Comparison of ENCODE assay signal across 16 cellular contexts in the genomic region with DNA sequence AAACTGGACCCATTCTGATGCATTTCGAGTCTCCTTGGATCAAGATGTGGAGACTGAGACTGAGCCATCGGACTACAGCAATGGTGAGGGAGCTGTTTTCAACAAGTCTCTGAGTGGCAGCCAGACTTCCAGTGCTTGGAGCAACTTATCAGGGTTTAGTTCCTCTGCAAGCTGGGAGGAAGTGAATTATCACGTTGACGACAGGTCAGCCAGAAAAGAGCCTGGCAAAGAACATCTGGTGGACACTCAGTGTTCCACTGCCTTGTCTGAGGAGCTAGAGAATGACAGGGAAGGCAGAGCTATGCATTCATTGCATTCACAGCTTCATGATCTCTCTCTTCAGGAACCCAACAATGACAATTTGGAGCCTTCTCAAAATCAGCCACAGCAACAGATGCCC.
"Had no signal": no experiment of that assay in that cellular context is flagged by ENCODE, and none has a peak within 500 bp of the region (broad histone marks: within the 10 kb centered on the region; RNA-seq: fewer than 3 reads in every experiment).

No MANE protein-coding gene starts in this region.

- H3K36me3 ChIP-seq: right atrium auricular region had no signal

- H3K4me3 ChIP-seq: dorsolateral prefrontal cortex, right atrium auricular region, sigmoid colon, skin epidermis had no signal

- H3K9me3 ChIP-seq: right atrium auricular region, sigmoid colon had no signal

- H3K4me3 Mint-ChIP-seq: naive thymus-derived CD4-positive, alpha-beta T cell had no signal

- H3K27me3 ChIP-seq: foreskin keratinocyte, right atrium auricular region, sigmoid colon had no signal

- H3K27ac ChIP-seq: dorsolateral prefrontal cortex, foreskin keratinocyte, right atrium auricular region, sigmoid colon, skin epidermis had no signal

- H3K9me3 Mint-ChIP-seq: naive thymus-derived CD4-positive, alpha-beta T cell had no signal

- H3K4me1 Mint-ChIP-seq: naive thymus-derived CD4-positive, alpha-beta T cell had no signal

- H3K27me3 Mint-ChIP-seq: naive thymus-derived CD4-positive, alpha-beta T cell had no signal

- FAIRE-seq: kidney had no signal

- DNase-seq: cortex of kidney; dorsolateral prefrontal cortex; effector CD8-positive, alpha-beta T cell; foreskin keratinocyte; kidney; left cardiac atrium; mammary epithelial cell; naive thymus-derived CD4-positive, alpha-beta T cell; sigmoid colon; stimulated activated CD4-positive, alpha-beta T cell treated with anti-CD3 and anti-CD28 coated beads, Interleukin-2, amount 100 ng/mL, for 24 hours; stimulated activated CD4-positive, alpha-beta T cell treated with anti-CD3 and anti-CD28 coated beads, Interleukin-4, amount 100 ng/mL, for 4 hours; stimulated activated naive CD4-positive, alpha-beta T cell; trophoblast cell had no signal

- H3K4me1 ChIP-seq: foreskin keratinocyte, right atrium auricular region, sigmoid colon had no signal

- ATAC-seq: esophagus mucosa; foreskin keratinocyte; naive thymus-derived CD4-positive, alpha-beta T cell had no signal
